ENCODE assay signal across 11 cellular contexts in genomic region chr2:168851674-168852320, GRCh38. TPM values are rescaled to one million over a fixed set of nuclear protein-coding genes. Genes with fewer than 3 reads are reported as not detected.
DNase-seq lines count a peak whose midpoint lies in the region; ATAC-seq and TF ChIP-seq lines count a peak whose summit lies in the region.
"Had no signal": no experiment of that assay in that cellular context is flagged by ENCODE, and none has a peak within 500 bp of the region (broad histone marks: within the 10 kb centered on the region; RNA-seq: fewer than 3 reads in every experiment).

No MANE protein-coding gene starts in this region.

- H3K27me3 ChIP-seq in adrenal gland: no peaks in the 10 kb centered on the region

- DNase-seq in DMS 273 treated with DMSO at 0.1 percent for 48 hours (lab: John Stamatoyannopoulos, UW): peak; percentile 6
- DNase-seq in LHCN-M2 (ENCODE audit: low read depth): peak; percentile 85
- DNase-seq in adrenal gland: peak; percentile 53 to 77 (median 73)
- peak; percentile 75 for DNase-seq in kidney tubule cell (ENCODE audit: low spot score)
- DNase-seq in NCI-H1930 (lab: John Stamatoyannopoulos, UW): no peak
- DNase-seq in stimulated activated CD4-positive, alpha-beta T cell treated with anti-CD3 and anti-CD28 coated beads, Interleukin-4, amount 100 ng/mL, for 4 hours: no peak
- DNase-seq: activated gamma-delta T cell had no signal

- peaks cover 4 to 7% of the 10 kb centered on the region in 2 donors for H3K4me1 ChIP-seq in adrenal gland (replicated peaks in 1 of 2)

- TF ChIP-seq POLR2A in adrenal gland (IDR thresholded peaks at IDR 0.05): no peak

- H3K4me3 ChIP-seq in adrenal gland: no peak overlapping the region

- TF ChIP-seq CTCF in adrenal gland (IDR thresholded peaks at IDR 0.05): no peak

- H3K36me3 ChIP-seq in adrenal gland (replicated peaks in 1 of 2): no peaks in the 10 kb centered on the region

- 57 to 69% (median 66%) methylated on average over 5 of the region's 5 CpGs for WGBS in adrenal gland, 4 donors

- ATAC-seq in GM19467 (IDR thresholded peaks at IDR 0.05; ENCODE audit: unreplicated experiment): no peak
- no peak for ATAC-seq in HG03571 (IDR thresholded peaks at IDR 0.05; ENCODE audit: unreplicated experiment)
- ATAC-seq: HepG2 had no signal

- no peak overlapping the region for H3K27ac ChIP-seq in adrenal gland

- intact Hi-C loops in adrenal gland (cut with DNase I): no loop called here

- H3K9me3 ChIP-seq in adrenal gland (replicated peaks in 1 of 3): no peaks in the 10 kb centered on the region

RNA-seq across cellular contexts. Expression of gene SPC25, which starts 38.4 kb away (rescaled TPM):
- total RNA-seq in LHCN-M2 (2014; rRNA removed) (34.6 and 35.1 TPM in 2 replicates), adrenal gland (1 to 10 TPM in 3 of 8 donors, under 1 TPM in 3, not detected in 2; 0.38 to 2.7 (median 1.3) TPM)
- 16.5 TPM for polyA plus RNA-seq in LHCN-M2 (2012)
- polyA plus RNA-seq in adrenal gland: 1 to 10 TPM in 1 of 3 donors, under 1 TPM in 2; 0.71 to 1.9 (median 0.97) TPM

RNA-seq across cellular contexts. Expression of gene G6PC2, which starts 49.3 kb away (rescaled TPM):
- total RNA-seq in LHCN-M2 (2014; rRNA removed) (not detected in 2 replicates), adrenal gland (not detected)
- not detected for polyA plus RNA-seq in LHCN-M2 (2012)
- under 1 TPM in 1 of 3 donors, not detected in 2; 0.17 TPM for polyA plus RNA-seq in adrenal gland
- total RNA-seq: HepG2, neural crest cell had no signal
- polyA plus RNA-seq: HepG2 had no signal

RNA-seq across cellular contexts. Expression of gene NOSTRIN, which starts 49.4 kb away (rescaled TPM):
- not detected in 2 replicates for total RNA-seq in LHCN-M2 (2014; rRNA removed)
- 0.34 TPM for polyA plus RNA-seq in LHCN-M2 (2012)
- total RNA-seq in adrenal gland: 10 to 100 TPM; 13.9 to 58.7 (median 33.0) TPM
- 10 to 100 TPM; 25.9 to 84.9 (median 49.9) TPM for polyA plus RNA-seq in adrenal gland
- total RNA-seq: neural crest cell had no signal

Comparison
In these comparisons a context has a peak if more than half of its experiments do, and no peak if none do; other contexts are left out.
1. DNase-seq: peak in DMS 273 treated with DMSO at 0.1 percent for 48 hours (single experiment), LHCN-M2 (single experiment), adrenal gland (7 of 7) and kidney tubule cell (single experiment); none in NCI-H1930 (0 of 2) and stimulated activated CD4-positive, alpha-beta T cell treated with anti-CD3 and anti-CD28 coated beads, Interleukin-4, amount 100 ng/mL, for 4 hours (0 of 2).
2. RNA of gene NOSTRIN, which starts 49.4 kb away (total RNA-seq): 13.9 to 58.7 TPM in adrenal gland; not detected in LHCN-M2; every median in the first group is over 10 times any median in the second.